In genomic region chr7:66474441-66474840, GRCh38 we compare ENCODE assay signal across 26 cellular contexts.
"Had no signal": no experiment of that assay in that cellular context is flagged by ENCODE, and none has a peak within 500 bp of the region (broad histone marks: within the 10 kb centered on the region; RNA-seq: fewer than 3 reads in every experiment).

No MANE protein-coding gene starts in this region.

- H3K27me3 ChIP-seq: neutrophil, ovary, right lobe of liver, sigmoid colon, suprapubic skin, testis, tibial artery, transverse colon, upper lobe of right lung, uterus had no signal

- H3K36me3 ChIP-seq: ovary, transverse colon, uterus had no signal

- DNase-seq: naive thymus-derived CD8-positive, alpha-beta T cell; nephron progenitor cell; nucleus accumbens; ovary; psoas muscle; right cardiac atrium; right lobe of liver; sigmoid colon; small intestine; stimulated activated CD4-positive, alpha-beta T cell treated with anti-CD3 and anti-CD28 coated beads, Interleukin-15, amount 100 ng/mL, for 24 hours; stimulated activated CD4-positive, alpha-beta T cell treated with anti-CD3 and anti-CD28 coated beads, Interleukin-2, amount 100 ng/mL, for 24 hours; stimulated activated CD4-positive, alpha-beta T cell treated with anti-CD3 and anti-CD28 coated beads, Interleukin-2, amount 100 ng/mL, for 48 hours; stimulated activated CD4-positive, alpha-beta T cell treated with anti-CD3 and anti-CD28 coated beads, Interleukin-4, amount 100 ng/mL, for 24 hours; stimulated activated naive CD4-positive, alpha-beta T cell; stimulated activated naive CD8-positive, alpha-beta T cell treated with anti-CD3 and anti-CD28 coated beads, Interleukin-15, amount 100 ng/mL, for 72 hours; stimulated activated naive CD8-positive, alpha-beta T cell treated with anti-CD3 and anti-CD28 coated beads, Interleukin-15, Interleukin-2, amounts not matched to agents 100 U/mL and 50 U/mL, for 24 hours; substantia nigra; testis; tibial artery; transverse colon; upper lobe of right lung; uterus had no signal

- H3K4me3 ChIP-seq: ovary, psoas muscle, right lobe of liver, sigmoid colon, suprapubic skin, testis, tibial artery, transverse colon, upper lobe of right lung, uterus had no signal

- ATAC-seq: naive thymus-derived CD8-positive, alpha-beta T cell; natural killer cell treated with Interleukin-12 subunit alpha and Interleukin-12 subunit beta and Interleukin-15 and Interleukin-18, amount 100 ng/mL, for 72 hours; psoas muscle; right lobe of liver; stimulated activated effector memory CD8-positive, alpha-beta T cell treated with anti-CD3 and anti-CD28 coated beads, Interleukin-12 subunit alpha, Interleukin-12 subunit beta, amount 100 ng/mL, for 72 hours; stimulated activated naive CD8-positive, alpha-beta T cell treated with anti-CD3 and anti-CD28 coated beads, Interleukin-15, amount 100 ng/mL, for 72 hours; stimulated activated naive CD8-positive, alpha-beta T cell treated with anti-CD3 and anti-CD28 coated beads, Interleukin-15, Interleukin-2, amounts not matched to agents 100 U/mL and 50 U/mL, for 24 hours; upper lobe of right lung had no signal
